Comparison of ENCODE assay signal across 8 cellular contexts in genomic region chr16:22297871-22298733, GRCh38. TPM values are rescaled to one million over a fixed set of nuclear protein-coding genes. Genes with fewer than 3 reads are reported as not detected.
A peak's percentile ranks its signal among the peaks of the same experiment; 100 is the strongest.
DNase-seq lines count a peak whose midpoint lies in the region; TF ChIP-seq lines count a peak whose summit lies in the region.

No MANE protein-coding gene starts in this region.

- peaks cover 50% of the 10 kb centered on the region for H3K4me1 Mint-ChIP-seq in activated naive CD8-positive, alpha-beta T cell treated with anti-CD3 and anti-CD28 coated beads for 36 hours

- peak overlapping the region; percentile 87 for H3K4me2 ChIP-seq in SK-N-SH

- DNase-seq in Daoy (ENCODE audit: low read depth): peak; percentile 87
- peak; percentile 76 for DNase-seq in HEK293T (ENCODE audit: extremely low spot score)
- peak; percentile 97 for DNase-seq in NAMALWA (ENCODE audit: low spot score)
- DNase-seq in SK-N-SH: peak; percentile 79
- DNase-seq in activated naive CD8-positive, alpha-beta T cell treated with anti-CD3 and anti-CD28 coated beads for 36 hours: peak; percentile 74
- DNase-seq in head of caudate nucleus: peak in 41 of 42 donors; percentile 38 to 90 (median 73)
- peak; percentile 39 to 78 (median 62) for DNase-seq in ovary

- no peaks in the 10 kb centered on the region for H3K9me2 ChIP-seq in SK-N-SH

- H4K20me1 ChIP-seq in SK-N-SH (ENCODE audit: insufficient read depth): peaks cover 38% of the 10 kb centered on the region

- POLR2A ChIA-PET in HEK293T (lab: Yijun Ruan, JAX) (interaction anchor here (1.0 to 3.9 kb wide), 4 partner anchors 16 to 111 kb away, joined by 3 to 17 read pairs (median 5); partner anchors contain the start of gene EEF2K), SK-N-SH (lab: Yijun Ruan, JAX) (interaction anchor here (0.6 to 1.9 kb wide), 4 partner anchors 8 to 107 kb away, joined by 3 to 14 read pairs (median 4); partner anchors contain the start of gene EEF2K)

- TF ChIP-seq CTCF in SK-N-SH (IDR thresholded peaks at IDR 0.05): no peak
- TF ChIP-seq CTCF in ovary (IDR thresholded peaks at IDR 0.05): no peak

- H3K9ac ChIP-seq in SK-N-SH: peak overlapping the region; percentile 90

- H3K9me3 Mint-ChIP-seq in activated naive CD8-positive, alpha-beta T cell treated with anti-CD3 and anti-CD28 coated beads for 36 hours: no peaks in the 10 kb centered on the region

- H3F3A ChIP-seq in SK-N-SH (replicated peaks; ENCODE audit: insufficient read depth): peaks cover 26% of the 10 kb centered on the region

- no peak for TF ChIP-seq RAD21 in SK-N-SH (IDR thresholded peaks at IDR 0.05; ENCODE audit: low read length)

- peaks cover 41% of the 10 kb centered on the region for H3K79me2 ChIP-seq in SK-N-SH (ENCODE audit: insufficient read depth)

- H3K4me3 ChIP-seq in SK-N-SH (ENCODE audit: low read depth in 2 of 2, low read length in 1 of 2) (peak overlapping the region; percentile 78 to 84), ovary (peak overlapping the region; percentile 95), thymus (ENCODE audit: low read length) (peak overlapping the region; percentile 86)

- H3K9me3 ChIP-seq in SK-N-SH (no peaks in the 10 kb centered on the region), ovary (no peaks in the 10 kb centered on the region), thymus (ENCODE audit: control insufficient read depth) (no peaks in the 10 kb centered on the region)

- peak overlapping the region; percentile 93 for H3K4me3 Mint-ChIP-seq in activated naive CD8-positive, alpha-beta T cell treated with anti-CD3 and anti-CD28 coated beads for 36 hours

- intact Hi-C loops in head of caudate nucleus (cut with DNase I) (loop anchor here (2.0 to 5.0 kb wide), 3 partner anchors 77 to 341 kb away; partner anchors contain the start of gene CDR2), ovary (cut with DNase I) (loop anchor here (2.0 to 10.0 kb wide), 5 partner anchors 91 to 346 kb away; partner anchors contain the start of genes MOSMO (in 3 of the 4), PDZD9 (in 3 of the 4), EEF2K (in 2 of the 4) and UQCRC2 (in 1 of the 4))

- TF ChIP-seq EP300 in SK-N-SH (IDR thresholded peaks at IDR 0.05; ENCODE audit: borderline replicate concordance in 1 of 2, low read depth in 1 of 2, low read length in 1 of 2) (no peak; a peak in 1 of 4 replicates), ovary (IDR thresholded peaks at IDR 0.05) (no peak)

- H3K27me3 Mint-ChIP-seq in activated naive CD8-positive, alpha-beta T cell treated with anti-CD3 and anti-CD28 coated beads for 36 hours: peaks cover 11% of the 10 kb centered on the region

- peak overlapping the region; percentile 85 to 90 for H3K27ac ChIP-seq in SK-N-SH (ENCODE audit: low read depth in 2 of 2, low read length in 1 of 2)
- peak overlapping the region; percentile 75 to 81 for H3K27ac ChIP-seq in ovary
- peak overlapping the region; percentile 96 for H3K27ac ChIP-seq in thymus (ENCODE audit: low read depth)

- H3K27ac Mint-ChIP-seq in activated naive CD8-positive, alpha-beta T cell treated with anti-CD3 and anti-CD28 coated beads for 36 hours: peak overlapping the region; percentile 95

- WGBS in SK-N-SH (ENCODE audit: low lambda C conversion rate): 3% methylated on average over 23 of the region's 39 CpGs
- 1% methylated on average over 28 to 39 of the region's 39 CpGs for WGBS in ovary, 3 donors
- under 1% methylated on average over 39 of the region's 39 CpGs for WGBS in thymus

- CTCF ChIA-PET in HEK293T (lab: Yijun Ruan, JAX): interaction anchor here (1.1 to 1.6 kb wide), 3 partner anchors 99 to 110 kb away, joined by 3 to 4 read pairs (median 3); no protein-coding TSS in a partner anchor
- CTCF ChIA-PET in SK-N-SH (lab: Yijun Ruan, JAX): interaction anchor here (0.9 to 6.4 kb wide), 9 partner anchors 13 to 348 kb away, joined by 3 to 115 read pairs (median 4); partner anchors contain the start of gene EEF2K

- H3K36me3 ChIP-seq in SK-N-SH (replicated peaks in 1 of 2; ENCODE audit: control insufficient read depth in 1 of 2, insufficient read depth in 2 of 2, low read length in 1 of 2) (peaks cover 0 to 11% of the 10 kb centered on the region in 2 experiments), ovary (no peaks in the 10 kb centered on the region), thymus (ENCODE audit: control insufficient read depth, insufficient read depth) (peaks cover 10% of the 10 kb centered on the region)

- TF ChIP-seq POLR2A in ovary (IDR thresholded peaks at IDR 0.05): no peak

- 0 out of 2 replicates have a peak overlapping the region, but pooled peaks have one; percentile 49 for H2AFZ ChIP-seq in SK-N-SH (ENCODE audit: low read depth)

- H3K4me1 ChIP-seq in SK-N-SH (ENCODE audit: control insufficient read depth in 1 of 2, insufficient read depth in 2 of 2, low read depth in 1 of 2, low read length in 1 of 2) (peaks cover 0 to 9% of the 10 kb centered on the region in 2 experiments; a peak in 1 of 4 replicates), ovary (ENCODE audit: insufficient read depth) (no peaks in the 10 kb centered on the region), thymus (ENCODE audit: control insufficient read depth, insufficient read depth, low read length) (peaks cover 7% of the 10 kb centered on the region)

- H3K27me3 ChIP-seq in SK-N-SH (ENCODE audit: insufficient read depth): no peaks in the 10 kb centered on the region
- H3K27me3 ChIP-seq in ovary: no peaks in the 10 kb centered on the region
- H3K27me3 ChIP-seq in thymus (ENCODE audit: control insufficient read depth, insufficient read depth): no peaks in the 10 kb centered on the region

- peaks cover 28% of the 10 kb centered on the region for H3K36me3 Mint-ChIP-seq in activated naive CD8-positive, alpha-beta T cell treated with anti-CD3 and anti-CD28 coated beads for 36 hours

TF ChIP-seq in HEK293T, 16 proteins besides CTCF, POLR2A, EP300 and RAD21:
- no peak for TF ChIP-seq SUZ12 (IDR thresholded peaks at IDR 0.05)
- peak; percentile 65; the same call in 1 of the 2 replicates for TF ChIP-seq CTBP1 (IDR thresholded peaks at IDR 0.05; ENCODE audit: borderline replicate concordance)
- no peak for TF ChIP-seq ARNT (IDR thresholded peaks at IDR 0.05)
- peak; percentile 18; the same call in 1 of the 2 replicates for TF ChIP-seq FOXK2 (IDR thresholded peaks at IDR 0.05)
- peak; percentile 39; the same call in 1 of the 2 replicates for TF ChIP-seq ELF4 (IDR thresholded peaks at IDR 0.05)
- no peak for TF ChIP-seq NFRKB (IDR thresholded peaks at IDR 0.05)
- TF ChIP-seq HDGF (IDR thresholded peaks at IDR 0.05; ENCODE audit: borderline replicate concordance): 0 out of 2 replicates have a peak, but pooled peaks have one; percentile 13

TF ChIP-seq in SK-N-SH, 30 proteins besides CTCF, POLR2A, EP300 and RAD21 (continues in another document):
- TF ChIP-seq SIN3A (IDR thresholded peaks at IDR 0.05; ENCODE audit: borderline replicate concordance, low read depth, low read length) (no peak), MAX (IDR thresholded peaks at IDR 0.05; ENCODE audit: low read depth) (peak; percentile 52; the same call in 1 of the 2 replicates), NRF1 (IDR thresholded peaks at IDR 0.05; ENCODE audit: low read depth, low read length) (no peak), JUND (IDR thresholded peaks at IDR 0.05) (no peak; the same call in 1 of the 2 replicates), USF2 (IDR thresholded peaks at IDR 0.05; ENCODE audit: borderline replicate concordance, low read depth, low read length) (no peak), TCF12 (IDR thresholded peaks at IDR 0.05) (no peak), ELF1 (IDR thresholded peaks at IDR 0.05) (no peak), TAF1 (IDR thresholded peaks at IDR 0.05; ENCODE audit: borderline replicate concordance, low read depth, low read length) (0 out of 2 replicates have a peak, but pooled peaks have one; percentile 21), FOXM1 (IDR thresholded peaks at IDR 0.05; ENCODE audit: low read depth) (0 out of 2 replicates have a peak, but pooled peaks have one; percentile 28), EZH2phosphoT487 (IDR thresholded peaks at IDR 0.05; ENCODE audit: borderline replicate concordance, low read depth) (no peak), TEAD4 (IDR thresholded peaks at IDR 0.05; ENCODE audit: borderline replicate concordance, insufficient read depth) (peak; percentile 80; the same call in 1 of the 2 replicates), FOSL2 (IDR thresholded peaks at IDR 0.05; ENCODE audit: borderline replicate concordance, low read depth) (peak; percentile 49; the same call in 1 of the 2 replicates)

RNA-seq across cellular contexts. Expression of gene POLR3E, which starts 0.9 kb away (rescaled TPM):
- 34.1 and 52.9 TPM in 2 replicates for total RNA-seq in Daoy (2014; rRNA removed; shearing (Covaris generic))
- polyA plus RNA-seq in SK-N-SH (2012; rRNA removed): 57.4 and 59.6 TPM in 2 replicates
- polyA plus RNA-seq in SK-N-SH (2012; cell fraction: cytosol; rRNA removed): 32.0 and 33.3 TPM in 2 replicates
- 158 and 191 TPM in 2 replicates for polyA plus RNA-seq in SK-N-SH (2012; cell fraction: nucleus; rRNA removed)
- total RNA-seq in activated naive CD8-positive, alpha-beta T cell treated with anti-CD3 and anti-CD28 coated beads for 36 hours: 10 to 100 TPM; 94.3 to 95.8 TPM
- 10 to 100 TPM; 23.5 to 57.0 (median 40.8) TPM for total RNA-seq in ovary
- polyA plus RNA-seq in ovary: 10 to 100 TPM; 18.6 to 27.1 TPM
- 27.4 TPM for polyA plus RNA-seq in thymus

Comparison
In these comparisons a context has a peak if more than half of its experiments do, and no peak if none do; other contexts are left out.
1. Peak in every context shown above with its lines: DNase-seq, H3K4me3 ChIP-seq and H3K27ac ChIP-seq.